In the genomic region with DNA sequence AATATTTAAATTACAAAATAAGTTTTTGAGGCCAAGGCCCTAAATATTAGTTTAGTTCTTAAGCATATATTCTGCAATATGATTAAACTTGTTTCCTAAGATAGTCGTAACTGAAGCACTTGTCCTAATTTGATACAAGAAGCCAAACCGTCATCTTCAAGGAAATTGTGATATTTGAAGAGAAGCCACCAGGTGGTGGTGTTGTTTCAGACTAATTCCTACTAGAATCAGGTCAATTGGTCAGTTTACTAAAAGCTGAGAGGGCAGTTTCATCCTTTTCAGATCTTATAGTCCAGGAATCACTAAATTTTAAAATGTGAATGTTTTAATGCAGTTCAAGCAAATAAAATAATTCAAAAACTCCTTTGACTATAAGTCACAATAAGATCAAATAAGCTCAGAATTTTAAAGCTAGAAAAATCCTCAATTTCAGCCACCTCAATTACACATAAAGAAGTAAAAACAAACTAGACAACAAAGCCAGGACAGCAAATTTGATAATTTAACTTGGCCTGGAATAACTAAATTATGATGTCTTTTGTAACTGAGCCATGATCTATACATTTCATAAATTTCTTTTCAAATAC, we compare ENCODE assay signal across 7 cellular contexts.
DNase-seq lines count a peak whose midpoint lies in the region; ATAC-seq, FAIRE-seq and TF ChIP-seq lines count a peak whose summit lies in the region.

No MANE protein-coding gene starts in this region.

- DNase-seq in EL, result peak; percentile 60
- no peak for DNase-seq in H54 (ENCODE audit: insufficient read length, low spot score)
- DNase-seq in NCI-H2107 treated with DMSO at 0.1 percent for 48 hours (lab: John Stamatoyannopoulos, UW; ENCODE audit: unreplicated experiment), result peak; percentile 70
- peak; percentile 53 for DNase-seq in glomerular visceral epithelial cell (ENCODE audit: extremely low spot score)
- DNase-seq in skeletal muscle cell (ENCODE audit: low read depth), result peak; percentile 15

- no peak for ATAC-seq in GM21529 (IDR thresholded peaks at IDR 0.05; ENCODE audit: unreplicated experiment)

- peak; percentile 78 for FAIRE-seq in H54 (lab: Jason Lieb, UNC)

- TF ChIP-seq CTCF in VCaP (conservative IDR thresholded peaks at IDR 0.05), result peak; percentile 84

- H3K27ac ChIP-seq in VCaP, result no peak overlapping the region

- H3K4me3 ChIP-seq in skeletal muscle cell (ENCODE audit: low read depth, low read length), result no peak overlapping the region

- no peak for TF ChIP-seq POLR2A in H54 (IDR thresholded peaks at IDR 0.05; ENCODE audit: low read depth, low read length)
